In genomic region chr7:70303309-70303708, GRCh38 we compare ENCODE assay signal across 21 cellular contexts.
DNase-seq lines count a peak whose midpoint lies in the region; ATAC-seq, FAIRE-seq and TF ChIP-seq lines count a peak whose summit lies in the region.
"Had no signal": no experiment of that assay in that cellular context is flagged by ENCODE, and none has a peak within 500 bp of the region (broad histone marks: within the 10 kb centered on the region; RNA-seq: fewer than 3 reads in every experiment).

No MANE protein-coding gene starts in this region.

- no peaks in the 10 kb centered on the region for H3K27me3 ChIP-seq in GM12878 (replicated peaks in 1 of 2; ENCODE audit: control insufficient read depth in 2 of 2, insufficient read depth in 2 of 2, low read length in 1 of 2)
- no peaks in the 10 kb centered on the region for H3K27me3 ChIP-seq in endodermal cell (ENCODE audit: control insufficient read depth, insufficient read depth, low read length, poor library complexity, severe bottlenecking)

- no peak overlapping the region for H2AFZ ChIP-seq in GM12878 (ENCODE audit: control insufficient read depth, low read depth, low read length)

- no peak overlapping the region for H3K27ac Mint-ChIP-seq in stimulated activated naive CD8-positive, alpha-beta T cell treated with anti-CD3 and anti-CD28 coated beads, Interleukin-15, amount 100 ng/mL, for 72 hours
- H3K27ac Mint-ChIP-seq in endodermal cell: no peak overlapping the region

- H3K4me3 Mint-ChIP-seq in stimulated activated naive CD8-positive, alpha-beta T cell treated with anti-CD3 and anti-CD28 coated beads, Interleukin-15, amount 100 ng/mL, for 72 hours: no peak overlapping the region
- no peak overlapping the region for H3K4me3 Mint-ChIP-seq in endodermal cell

- H3K36me3 Mint-ChIP-seq in endodermal cell (ENCODE audit: low read depth): no peaks in the 10 kb centered on the region
- H3K36me3 Mint-ChIP-seq: CD8-positive, alpha-beta memory T cell had no signal

- no peak for TF ChIP-seq EP300 in GM12878 (IDR thresholded peaks at IDR 0.05; ENCODE audit: borderline replicate concordance in 1 of 2, control insufficient read depth in 1 of 2, low read depth in 2 of 2, low read length in 2 of 2)

- no peak for TF ChIP-seq POLR2A in GM12878 (IDR thresholded peaks at IDR 0.05; ENCODE audit: low read depth, low read length)

- no peaks in the 10 kb centered on the region for H4K20me1 ChIP-seq in GM12878 (ENCODE audit: control insufficient read depth, insufficient read depth)

- POLR2A ChIA-PET in GM12878 (lab: Charles Lee): no interaction called here

- SMC1A ChIA-PET in GM12878 (lab: Charles Lee; ENCODE audit: uncharacterized antibody, unreplicated experiment): no interaction called here

- no peaks in the 10 kb centered on the region for H3K27me3 Mint-ChIP-seq in stimulated activated naive CD8-positive, alpha-beta T cell treated with anti-CD3 and anti-CD28 coated beads, Interleukin-15, amount 100 ng/mL, for 72 hours
- no peaks in the 10 kb centered on the region for H3K27me3 Mint-ChIP-seq in endodermal cell (ENCODE audit: insufficient read depth)
- H3K27me3 Mint-ChIP-seq: CD8-positive, alpha-beta memory T cell had no signal

- CTCF ChIA-PET in GM12878 (lab: Yijun Ruan, JAX): interaction anchor here (0.6 kb wide), 1 partner anchor 37 kb away, joined by 3 read pairs; no protein-coding TSS in a partner anchor

- TF ChIP-seq RAD21 in GM12878 (IDR thresholded peaks at IDR 0.05; ENCODE audit: insufficient read depth, low read depth, low read length): no peak

- peaks cover 19% of the 10 kb centered on the region for H3K4me1 Mint-ChIP-seq in stimulated activated naive CD8-positive, alpha-beta T cell treated with anti-CD3 and anti-CD28 coated beads, Interleukin-15, amount 100 ng/mL, for 72 hours
- H3K4me1 Mint-ChIP-seq in endodermal cell: no peaks in the 10 kb centered on the region

- H3K9me3 ChIP-seq in GM12878 (replicated peaks; ENCODE audit: control insufficient read depth, insufficient read depth, low read length) (no peaks in the 10 kb centered on the region), endodermal cell (ENCODE audit: control insufficient read depth, low read length) (no peaks in the 10 kb centered on the region)

- no peaks in the 10 kb centered on the region for H3K79me2 ChIP-seq in GM12878 (ENCODE audit: control insufficient read depth, insufficient read depth, low read length)

- no peak for FAIRE-seq in GM12878 (lab: Jason Lieb, UNC)
- FAIRE-seq: K562, RCC 7860 had no signal

- H3K4me1 ChIP-seq in GM12878 (ENCODE audit: control insufficient read depth, insufficient read depth, low read length) (no peaks in the 10 kb centered on the region), endodermal cell (ENCODE audit: control insufficient read depth, insufficient read depth, low read length) (peaks cover 2% of the 10 kb centered on the region)

- H3K4me2 ChIP-seq in GM12878 (ENCODE audit: control insufficient read depth, insufficient read depth): no peak overlapping the region

- H3K36me3 ChIP-seq in GM12878 (ENCODE audit: control insufficient read depth in 2 of 2, insufficient read depth in 2 of 2, low read length in 1 of 2) (no peaks in the 10 kb centered on the region; a peak in 1 of 4 replicates), endodermal cell (ENCODE audit: control insufficient read depth, insufficient read depth, low read length) (no peaks in the 10 kb centered on the region)

- DNase-seq in stimulated activated naive CD8-positive, alpha-beta T cell treated with anti-CD3 and anti-CD28 coated beads, Interleukin-15, amount 100 ng/mL, for 72 hours: no peak
- no peak for DNase-seq in stimulated activated naive CD8-positive, alpha-beta T cell treated with anti-CD3 and anti-CD28 coated beads, Interleukin-15, Interleukin-2, amounts not matched to agents 100 U/mL and 50 U/mL, for 24 hours
- DNase-seq in GM12878 (ENCODE audit: low read depth, low spot score): no peak
- DNase-seq in endodermal cell: no peak
- no peak for DNase-seq in midbrain (lab: John Stamatoyannopoulos, UW)
- DNase-seq in stimulated activated CD4-positive, alpha-beta T cell treated with anti-CD3 and anti-CD28 coated beads, Interleukin-4, amount 100 ng/mL, for 1 hour: no peak
- DNase-seq: C1 segment of cervical spinal cord; CD8-positive, alpha-beta memory T cell; DMS53; GOT3; NCI-H1048; NCI-H1436 treated with DMSO at 0.1 percent for 48 hours; NCI-H2029 treated with DMSO at 0.1 percent for 48 hours; NCI-H2171 treated with DMSO at 0.1 percent for 48 hours; NCI-H446; NCI-H69; SW 1271 had no signal

- no peak overlapping the region for H3K27ac ChIP-seq in GM12878 (ENCODE audit: control insufficient read depth, insufficient read depth)
- H3K27ac ChIP-seq in endodermal cell (ENCODE audit: low read depth, low read length): no peak overlapping the region

- BruUV-seq in GM12878 (replicated peaks; lab: Mats Ljungman, UMichigan): no TSS peak

- WGBS in GM12878 (ENCODE audit: insufficient coverage, insufficient replicate concordance, low lambda C conversion rate, missing lambda C conversion rate): 55% methylated on average over 7 of the region's 7 CpGs
- 98 to 100% methylated on average over 3 to 7 of the region's 7 CpGs for WGBS in endodermal cell (ENCODE audit: insufficient coverage in 1 of 2, insufficient read length in 1 of 2), 2 experiments

- RAD21 ChIA-PET in GM12878 (lab: Charles Lee; ENCODE audit: unreplicated experiment): no interaction called here

- H3K4me3 ChIP-seq in GM12878 (no peak overlapping the region), endodermal cell (ENCODE audit: low read length) (no peak overlapping the region)
- H3K4me3 ChIP-seq: K562 had no signal

- ATAC-seq in stimulated activated naive CD8-positive, alpha-beta T cell treated with anti-CD3 and anti-CD28 coated beads, Interleukin-15, amount 100 ng/mL, for 72 hours: peak; percentile 49
- ATAC-seq in stimulated activated naive CD8-positive, alpha-beta T cell treated with anti-CD3 and anti-CD28 coated beads, Interleukin-15, Interleukin-2, amounts not matched to agents 100 U/mL and 50 U/mL, for 24 hours: no peak
- peak; percentile 22 for ATAC-seq in HG02610 (IDR thresholded peaks at IDR 0.05; ENCODE audit: unreplicated experiment)
- peak; percentile 64 for ATAC-seq in GM12878
- ATAC-seq: K562, Right ventricle myocardium inferior had no signal

- H3K9ac ChIP-seq in GM12878 (ENCODE audit: control insufficient read depth, insufficient read depth, low read length) (no peak overlapping the region), endodermal cell (ENCODE audit: extremely low read depth, low read length, poor library complexity, severe bottlenecking) (no peak overlapping the region)

- in situ Hi-C loops in GM12878 (cut with MboI): no loop called here

- TF ChIP-seq CTCF in GM12878 (IDR thresholded peaks at IDR 0.05 in 2 of 3, conservative IDR thresholded peaks at IDR 0.05 in 1 of 3; ENCODE audit: control insufficient read depth in 2 of 3, extremely low read depth in 1 of 3, insufficient read depth in 1 of 3, low read depth in 3 of 3, low read length in 3 of 3) (no peak), endodermal cell (conservative IDR thresholded peaks at IDR 0.05) (no peak)

- no peaks in the 10 kb centered on the region for H3K9me3 Mint-ChIP-seq in stimulated activated naive CD8-positive, alpha-beta T cell treated with anti-CD3 and anti-CD28 coated beads, Interleukin-15, amount 100 ng/mL, for 72 hours
- H3K9me3 Mint-ChIP-seq in endodermal cell: no peaks in the 10 kb centered on the region
- H3K9me3 Mint-ChIP-seq: CD8-positive, alpha-beta memory T cell had no signal

- intact Hi-C loops in GM12878 (cut with micrococcal nuclease; ENCODE audit: unreplicated experiment): no loop called here

TF ChIP-seq in GM12878, 131 proteins besides CTCF, POLR2A, EP300 and RAD21:
- peak; percentile 30; the same call in 1 of the 2 replicates for TF ChIP-seq RUNX3 (IDR thresholded peaks at IDR 0.05; ENCODE audit: low read length)
- TF ChIP-seq TARDBP (IDR thresholded peaks at IDR 0.05; ENCODE audit: borderline replicate concordance): no peak
- no peak for TF ChIP-seq FOS (IDR thresholded peaks at IDR 0.05; ENCODE audit: borderline replicate concordance, extremely low read depth, insufficient read length)
- no peak for TF ChIP-seq KDM1A (IDR thresholded peaks at IDR 0.05; ENCODE audit: borderline replicate concordance)
- no peak for TF ChIP-seq SMAD1 (IDR thresholded peaks at IDR 0.05; ENCODE audit: low read depth, partially characterized antibody)
- no peak for TF ChIP-seq ZNF592 (IDR thresholded peaks at IDR 0.05)
